In the genomic region with DNA sequence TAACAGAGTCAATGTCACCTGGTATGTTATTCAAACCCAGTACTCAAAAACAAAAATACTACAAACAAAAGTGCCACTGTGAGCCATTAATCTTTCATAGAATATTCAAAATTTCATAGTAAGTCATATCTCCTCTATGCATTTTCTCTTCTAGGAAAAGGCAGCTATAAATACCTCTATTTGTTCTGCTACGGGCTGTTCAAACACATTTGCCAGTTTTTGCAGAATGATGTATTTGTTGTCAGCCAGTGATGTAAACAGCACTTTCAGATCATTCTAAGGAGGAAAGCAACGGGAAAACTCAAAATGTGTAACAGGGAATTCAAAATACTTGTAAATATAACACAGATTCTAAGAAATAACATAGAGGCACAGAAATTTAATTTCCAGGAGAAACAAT, we compare ENCODE assay signal across 31 cellular contexts.
DNase-seq lines count a peak whose midpoint lies in the region; ATAC-seq, FAIRE-seq and TF ChIP-seq lines count a peak whose summit lies in the region.
"Had no signal": no experiment of that assay in that cellular context is flagged by ENCODE, and none has a peak within 500 bp of the region (broad histone marks: within the 10 kb centered on the region; RNA-seq: fewer than 3 reads in every experiment).

No MANE protein-coding gene starts in this region.

- no peak for TF ChIP-seq RAD21 in HepG2 (CRISPR knock-in tag; IDR thresholded peaks at IDR 0.05)

- 45% methylated on average over 2 of the region's 2 CpGs for WGBS in HepG2 (ENCODE audit: low lambda C conversion rate)
- 53% methylated on average over 2 of the region's 2 CpGs for WGBS in right lobe of liver (ENCODE audit: insufficient coverage, low coverage, low lambda C conversion rate, missing lambda C conversion rate)
- WGBS in stomach, 5 donors: 10 to 24% (median 12%) methylated on average over 2 of the region's 2 CpGs

- H3K27me3 ChIP-seq in HepG2 (ENCODE audit: control insufficient read depth in 1 of 2, insufficient read depth in 2 of 2, low read length in 2 of 2) (no peaks in the 10 kb centered on the region), right lobe of liver (no peaks in the 10 kb centered on the region), stomach (no peaks in the 10 kb centered on the region)
- H3K27me3 ChIP-seq: body of pancreas, testis had no signal

- no peak overlapping the region for H2AFZ ChIP-seq in HepG2 (ENCODE audit: low read length)
- H2AFZ ChIP-seq: PC-9 had no signal

- TF ChIP-seq POLR2A in HepG2 (IDR thresholded peaks at IDR 0.05; ENCODE audit: insufficient read depth in 1 of 2, low read depth in 2 of 2, low read length in 2 of 2) (no peak), right lobe of liver (IDR thresholded peaks at IDR 0.05) (no peak), stomach (IDR thresholded peaks at IDR 0.05) (no peak)

- no TSS peak for BruUV-seq in HepG2 (replicated peaks; lab: Mats Ljungman, UMichigan)

- TF ChIP-seq CTCF in HepG2 (CRISPR knock-in tag; IDR thresholded peaks at IDR 0.05) (no peak), right lobe of liver (IDR thresholded peaks at IDR 0.05) (no peak), coronary artery (IDR thresholded peaks at IDR 0.05) (no peak), stomach (IDR thresholded peaks at IDR 0.05) (no peak)

- ATAC-seq in HepG2 (no peak), right lobe of liver (no peak)
- ATAC-seq: activated T-cell treated with anti-CD3 and anti-CD28 coated beads, Interleukin-2, amount 50 U/mL, for 72 hours; body of pancreas; GM12878; naive thymus-derived CD8-positive, alpha-beta T cell; Right ventricle myocardium inferior; stimulated activated memory B cell treated with anti-CD40 and anti-IgM and Interleukin-4, amounts not matched to agents 10 μg/mL and 1 μg/mL and 100 μg/mL, for 72 hours had no signal

- POLR2A ChIA-PET in HepG2 (lab: Yijun Ruan, JAX): no interaction called here

- intact Hi-C loops in HepG2 (cut with micrococcal nuclease; ENCODE audit: unreplicated experiment): no loop called here
- intact Hi-C loops in right lobe of liver (cut with DNase I): no loop called here
- intact Hi-C loops in stomach (cut with DNase I; ENCODE audit: low total_unique reads): no loop called here

- H3K36me3 ChIP-seq in HepG2 (replicated peaks in 1 of 2; ENCODE audit: control insufficient read depth in 1 of 2, insufficient read depth in 2 of 2, low read length in 2 of 2) (no peaks in the 10 kb centered on the region), right lobe of liver (peaks cover 0 to 9% (median 4%) of the 10 kb centered on the region in 4 donors), stomach (peaks cover 0 to 54% (median 39%) of the 10 kb centered on the region in 4 donors)

- no peak overlapping the region for H3K9ac ChIP-seq in HepG2 (ENCODE audit: insufficient read depth, low read depth, low read length)

- H4K20me1 ChIP-seq in HepG2 (ENCODE audit: insufficient read depth, low read length): no peaks in the 10 kb centered on the region

- in situ Hi-C loops in HepG2 (cut with HindIII; ENCODE audit: extremely low pct_ligation_motif_present, low pct_unique_long_range_greater_than_20kb): no loop called here

- no peak for DNase-seq in HepG2 (ENCODE audit: low spot score)
- no peak for DNase-seq in right lobe of liver
- DNase-seq in coronary artery (ENCODE audit: low spot score): no peak
- peak; percentile 61 for DNase-seq in pons (ENCODE audit: low spot score)
- DNase-seq in activated gamma-delta T cell (lab: John Stamatoyannopoulos, UW): no peak
- no peak for DNase-seq in iPS-NIHi11 (ENCODE audit: low spot score)
- DNase-seq in stomach: no peak
- DNase-seq in SK-N-DZ (ENCODE audit: low spot score): no peak
- DNase-seq: ACHN; activated CD4-positive, alpha-beta memory T cell treated with anti-CD3 and anti-CD28 coated beads for 36 hours; activated CD4-positive, alpha-beta T cell treated with anti-CD3 and anti-CD28 coated beads for 1 hour; activated naive CD4-positive, alpha-beta T cell treated with Interleukin-2 at 50 U/mL for 16 hours; activated T-cell treated with anti-CD3 and anti-CD28 coated beads, Interleukin-2, amount 50 U/mL, for 72 hours; body of pancreas; CD8-positive, alpha-beta memory T cell; DMS 273 treated with DMSO at 0.1 percent for 48 hours; glutamatergic neuron; naive thymus-derived CD8-positive, alpha-beta T cell; NCI-H1105; NCI-H187 treated with DMSO at 0.1 percent for 48 hours; NCI-H2171; NCI-H510A treated with DMSO at 0.1 percent for 48 hours; NK-92 treated with Interleukin-12 subunit alpha and Interleukin-12 subunit beta, amount 100 ng/mL, for 24 hours; occipital lobe; PC-9; testis had no signal

- CTCF ChIA-PET in HepG2 (lab: Yijun Ruan, JAX; ENCODE audit: low intra/inter-chr PET ratio, low total read pairs): no interaction called here

- H3K27ac ChIP-seq in HepG2 (ENCODE audit: extremely low read length, insufficient read depth, low read length) (no peak overlapping the region), right lobe of liver (no peak overlapping the region), coronary artery (peak overlapping the region; percentile 35 to 36), stomach (no peak overlapping the region)
- H3K27ac ChIP-seq: PC-9 had no signal

- H3K79me2 ChIP-seq in HepG2 (ENCODE audit: insufficient read depth, low read length): no peaks in the 10 kb centered on the region

- H3K4me3 ChIP-seq in HepG2 (replicated peaks in 1 of 3; ENCODE audit: insufficient read depth in 1 of 3, low read depth in 2 of 3, low read length in 3 of 3) (no peak overlapping the region), right lobe of liver (no peak overlapping the region), coronary artery (no peak overlapping the region), stomach (no peak overlapping the region)
- H3K4me3 ChIP-seq: body of pancreas, GM12878, lung, PC-9, testis had no signal

- no peak for FAIRE-seq in HepG2 (lab: Jason Lieb, UNC)
- FAIRE-seq: GM12878, urothelium cell line had no signal

- no peaks in the 10 kb centered on the region for H3K9me3 ChIP-seq in HepG2 (ENCODE audit: low read length)
- no peaks in the 10 kb centered on the region for H3K9me3 ChIP-seq in right lobe of liver
- H3K9me3 ChIP-seq in stomach: no peaks in the 10 kb centered on the region
- H3K9me3 ChIP-seq: body of pancreas, testis had no signal

- TF ChIP-seq EP300 in HepG2 (IDR thresholded peaks at IDR 0.05; ENCODE audit: low read depth in 2 of 2, low read length in 2 of 2) (no peak), HepG2 (CRISPR knock-in tag; IDR thresholded peaks at IDR 0.05; ENCODE audit: borderline replicate concordance) (no peak), stomach (IDR thresholded peaks at IDR 0.05) (no peak)

- H3K4me2 ChIP-seq in HepG2 (ENCODE audit: low read depth, low read length): no peak overlapping the region
- H3K4me2 ChIP-seq: PC-9 had no signal

- H3K4me1 ChIP-seq in HepG2 (ENCODE audit: insufficient read depth, low read length) (peaks cover 9% of the 10 kb centered on the region), right lobe of liver (no peaks in the 10 kb centered on the region), stomach (peaks cover 0 to 36% (median 22%) of the 10 kb centered on the region in 4 donors)

TF ChIP-seq in HepG2, 621 proteins besides CTCF, POLR2A, EP300 and RAD21:
- no peak for TF ChIP-seq ESRRA (CRISPR knock-in tag; IDR thresholded peaks at IDR 0.05; ENCODE audit: low read depth)
- TF ChIP-seq FOXP1 (IDR thresholded peaks at IDR 0.05): no peak
- 0 out of 2 replicates have a peak, but pooled peaks have one; percentile 6 for TF ChIP-seq FOXP1 (CRISPR knock-in tag; IDR thresholded peaks at IDR 0.05)
TF ChIP-seq in HepG2: peak in this region for 1.

Comparison
In these comparisons a context has a peak if more than half of its experiments do, and no peak if none do; other contexts are left out.
1. H3K27ac ChIP-seq: peak in coronary artery (2 of 2); none in HepG2 (single experiment), right lobe of liver (0 of 3) and stomach (0 of 5).